In the genomic region with DNA sequence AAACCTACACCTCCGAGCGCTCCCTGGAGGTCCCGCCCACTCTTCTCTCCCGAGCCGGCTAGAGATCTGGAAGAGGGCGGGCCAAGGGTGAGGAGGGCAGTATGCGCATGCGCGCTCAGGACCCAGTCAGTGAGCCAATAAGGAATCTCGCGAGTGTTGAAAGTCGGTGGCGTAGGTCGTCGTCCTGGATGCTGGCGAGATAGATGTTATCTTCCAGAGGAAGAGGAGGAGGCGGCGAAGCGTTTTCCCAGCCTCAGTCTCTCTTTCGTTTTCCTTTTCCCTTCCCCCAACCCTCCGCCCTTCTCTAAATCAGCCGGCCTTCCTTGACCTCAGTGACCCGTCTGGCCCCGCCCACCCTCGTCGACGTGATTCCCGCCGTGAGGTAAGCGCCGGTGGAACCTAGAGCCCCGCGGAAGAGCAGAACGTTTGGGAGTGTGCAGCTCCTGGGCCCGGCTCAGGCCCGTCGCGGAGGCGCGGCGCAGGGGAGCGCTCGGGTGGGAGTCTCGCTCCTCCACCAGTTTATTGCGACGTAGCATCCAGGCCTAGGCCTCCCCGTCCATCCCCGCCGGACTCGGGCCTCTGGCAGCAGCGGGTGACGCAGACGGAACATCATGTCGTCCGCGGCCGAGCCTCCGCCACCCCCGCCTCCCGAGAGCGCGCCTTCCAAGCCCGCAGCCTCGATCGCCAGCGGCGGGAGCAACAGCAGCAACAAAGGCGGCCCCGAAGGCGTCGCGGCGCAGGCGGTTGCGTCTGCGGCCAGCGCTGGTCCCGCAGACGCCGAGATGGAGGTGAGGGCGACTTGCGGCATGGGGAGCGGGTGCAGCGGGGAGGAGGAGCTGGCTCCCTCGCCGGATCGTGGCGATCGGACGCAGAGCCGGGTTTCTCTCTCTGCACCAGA, we compare ENCODE assay signal across 1 cellular context.
TF ChIP-seq lines count a peak whose summit lies in the region.

Gene SMARCA5, plus strand, starts transcription at position 389 of the 898 bp plus-strand sequence. Its CDS starts 223 bp downstream, at position 612.

TF ChIP-seq in HepG2, 621 proteins besides CTCF, POLR2A, EP300 and RAD21 (continued from another document and continues in another):
- TF ChIP-seq, protein P1, sequence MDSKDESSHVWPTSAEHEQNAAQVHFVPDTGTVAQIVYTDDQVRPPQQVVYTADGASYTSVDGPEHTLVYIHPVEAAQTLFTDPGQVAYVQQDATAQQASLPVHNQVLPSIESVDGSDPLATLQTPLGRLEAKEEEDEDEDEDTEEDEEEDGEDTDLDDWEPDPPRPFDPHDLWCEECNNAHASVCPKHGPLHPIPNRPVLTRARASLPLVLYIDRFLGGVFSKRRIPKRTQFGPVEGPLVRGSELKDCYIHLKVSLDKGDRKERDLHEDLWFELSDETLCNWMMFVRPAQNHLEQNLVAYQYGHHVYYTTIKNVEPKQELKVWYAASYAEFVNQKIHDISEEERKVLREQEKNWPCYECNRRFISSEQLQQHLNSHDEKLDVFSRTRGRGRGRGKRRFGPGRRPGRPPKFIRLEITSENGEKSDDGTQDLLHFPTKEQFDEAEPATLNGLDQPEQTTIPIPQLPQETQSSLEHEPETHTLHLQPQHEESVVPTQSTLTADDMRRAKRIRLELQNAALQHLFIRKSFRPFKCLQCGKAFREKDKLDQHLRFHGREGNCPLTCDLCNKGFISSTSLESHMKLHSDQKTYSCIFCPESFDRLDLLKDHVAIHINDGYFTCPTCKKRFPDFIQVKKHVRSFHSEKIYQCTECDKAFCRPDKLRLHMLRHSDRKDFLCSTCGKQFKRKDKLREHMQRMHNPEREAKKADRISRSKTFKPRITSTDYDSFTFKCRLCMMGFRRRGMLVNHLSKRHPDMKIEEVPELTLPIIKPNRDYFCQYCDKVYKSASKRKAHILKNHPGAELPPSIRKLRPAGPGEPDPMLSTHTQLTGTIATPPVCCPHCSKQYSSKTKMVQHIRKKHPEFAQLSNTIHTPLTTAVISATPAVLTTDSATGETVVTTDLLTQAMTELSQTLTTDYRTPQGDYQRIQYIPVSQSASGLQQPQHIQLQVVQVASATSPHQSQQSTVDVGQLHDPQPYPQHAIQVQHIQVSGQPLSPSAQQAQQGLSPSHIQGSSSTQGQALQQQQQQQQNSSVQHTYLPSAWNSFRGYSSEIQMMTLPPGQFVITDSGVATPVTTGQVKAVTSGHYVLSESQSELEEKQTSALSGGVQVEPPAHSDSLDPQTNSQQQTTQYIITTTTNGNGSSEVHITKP (CRISPR knock-in tag; IDR thresholded peaks at IDR 0.05; ENCODE audit: low read depth) = no peak
- TF ChIP-seq ZNF749 (CRISPR knock-in tag; IDR thresholded peaks at IDR 0.05; ENCODE audit: borderline replicate concordance) (peak; percentile 30; the same call in 1 of the 2 replicates), ZNF318 (CRISPR knock-in tag; IDR thresholded peaks at IDR 0.05) (no peak), IRF2 (CRISPR knock-in tag; IDR thresholded peaks at IDR 0.05) (peak; percentile 74), RBM22 (optimal IDR thresholded peaks at IDR 0.05; ENCODE audit: low read length) (no peak), LBX2 (CRISPR knock-in tag; IDR thresholded peaks at IDR 0.05; ENCODE audit: borderline replicate concordance) (peak; percentile 48; the same call in 1 of the 2 replicates), MIER3 (CRISPR knock-in tag; IDR thresholded peaks at IDR 0.05; ENCODE audit: borderline replicate concordance) (peak; percentile 26; the same call in 1 of the 2 replicates), E2F5 (CRISPR knock-in tag; conservative IDR thresholded peaks at IDR 0.05) (no peak), GTF3A (CRISPR knock-in tag; conservative IDR thresholded peaks at IDR 0.05) (no peak), ZXDC (CRISPR knock-in tag; IDR thresholded peaks at IDR 0.05) (no peak), PAX8 (CRISPR knock-in tag; IDR thresholded peaks at IDR 0.05; ENCODE audit: borderline replicate concordance) (peak; percentile 48; the same call in 1 of the 2 replicates), ZNF577 (CRISPR knock-in tag; IDR thresholded peaks at IDR 0.05; ENCODE audit: borderline replicate concordance, low read depth) (no peak), TBP (CRISPR knock-in tag; IDR thresholded peaks at IDR 0.05) (no peak), MLXIP (CRISPR knock-in tag; IDR thresholded peaks at IDR 0.05; ENCODE audit: borderline replicate concordance) (no peak), KAT2B (IDR thresholded peaks at IDR 0.05; ENCODE audit: borderline replicate concordance, low read depth, low read length) (no peak), BRCA1 (CRISPR knock-in tag; IDR thresholded peaks at IDR 0.05) (no peak), HNF4G (IDR thresholded peaks at IDR 0.05; ENCODE audit: borderline replicate concordance, low read depth, low read length) (no peak), HNF4G (CRISPR knock-in tag; IDR thresholded peaks at IDR 0.05; ENCODE audit: borderline replicate concordance, low read depth) (no peak), UBTF (CRISPR knock-in tag; IDR thresholded peaks at IDR 0.05) (peak; percentile 96), ZNF552 (CRISPR knock-in tag; IDR thresholded peaks at IDR 0.05; ENCODE audit: borderline replicate concordance) (no peak)
- TF ChIP-seq, protein P2, sequence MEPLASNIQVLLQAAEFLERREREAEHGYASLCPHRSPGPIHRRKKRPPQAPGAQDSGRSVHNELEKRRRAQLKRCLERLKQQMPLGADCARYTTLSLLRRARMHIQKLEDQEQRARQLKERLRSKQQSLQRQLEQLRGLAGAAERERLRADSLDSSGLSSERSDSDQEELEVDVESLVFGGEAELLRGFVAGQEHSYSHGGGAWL (CRISPR knock-in tag; IDR thresholded peaks at IDR 0.05) = peak; percentile 26; the same call in 1 of the 2 replicates
- TF ChIP-seq, protein P3, sequence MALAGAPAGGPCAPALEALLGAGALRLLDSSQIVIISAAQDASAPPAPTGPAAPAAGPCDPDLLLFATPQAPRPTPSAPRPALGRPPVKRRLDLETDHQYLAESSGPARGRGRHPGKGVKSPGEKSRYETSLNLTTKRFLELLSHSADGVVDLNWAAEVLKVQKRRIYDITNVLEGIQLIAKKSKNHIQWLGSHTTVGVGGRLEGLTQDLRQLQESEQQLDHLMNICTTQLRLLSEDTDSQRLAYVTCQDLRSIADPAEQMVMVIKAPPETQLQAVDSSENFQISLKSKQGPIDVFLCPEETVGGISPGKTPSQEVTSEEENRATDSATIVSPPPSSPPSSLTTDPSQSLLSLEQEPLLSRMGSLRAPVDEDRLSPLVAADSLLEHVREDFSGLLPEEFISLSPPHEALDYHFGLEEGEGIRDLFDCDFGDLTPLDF (CRISPR knock-in tag; IDR thresholded peaks at IDR 0.05) = peak; percentile 24
